Comparison of ENCODE assay signal across 29 cellular contexts in the genomic region with DNA sequence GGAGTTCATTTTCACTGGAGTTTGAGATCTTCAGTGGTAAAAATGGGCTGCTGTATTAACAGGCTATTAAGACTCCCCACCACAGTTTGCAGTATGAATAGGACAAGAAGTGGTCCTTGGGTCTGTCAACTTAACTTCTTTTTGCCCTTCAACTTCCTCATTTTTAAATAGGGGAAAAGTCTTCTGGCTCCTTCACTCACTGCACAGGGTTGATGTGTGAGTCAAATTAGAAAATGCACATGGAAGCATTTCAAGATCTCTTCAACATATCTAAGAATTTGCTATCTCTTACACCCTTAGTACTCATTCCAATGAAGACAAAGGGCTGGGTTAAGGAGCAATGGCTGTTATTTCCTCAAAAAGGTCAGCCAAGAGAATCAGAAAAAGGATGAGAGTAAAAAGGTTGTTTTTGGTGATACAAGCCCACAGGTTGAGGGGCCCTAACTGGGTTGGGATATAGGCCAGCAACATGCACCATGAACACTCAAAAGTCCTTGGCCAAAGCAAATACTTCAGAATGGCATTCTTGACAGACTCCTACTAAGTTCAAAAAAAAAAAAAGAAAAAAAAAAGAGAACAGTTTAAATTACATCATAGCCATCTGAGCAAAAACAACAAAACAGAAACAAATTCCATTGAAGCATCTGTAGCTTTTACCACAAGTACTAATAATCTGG. TPM values are rescaled to one million over a fixed set of nuclear protein-coding genes. Genes with fewer than 3 reads are reported as not detected.
A peak's percentile ranks its signal among the peaks of the same experiment; 100 is the strongest.
DNase-seq lines count a peak whose midpoint lies in the region; ATAC-seq, FAIRE-seq and TF ChIP-seq lines count a peak whose summit lies in the region.
"Had no signal": no experiment of that assay in that cellular context is flagged by ENCODE, and none has a peak within 500 bp of the region (broad histone marks: within the 10 kb centered on the region; RNA-seq: fewer than 3 reads in every experiment).

No MANE protein-coding gene starts in this region.

- H3K9me2 ChIP-seq in PC-9 (ENCODE audit: insufficient read depth): no peaks in the 10 kb centered on the region

- H3K9me3 ChIP-seq in ascending aorta: no peaks in the 10 kb centered on the region
- H3K9me3 ChIP-seq in tibial artery: peaks cover 0 to 7% (median 0%) of the 10 kb centered on the region in 3 donors
- no peaks in the 10 kb centered on the region for H3K9me3 ChIP-seq in PC-9 (ENCODE audit: insufficient read depth, low read depth)
- H3K9me3 ChIP-seq: HAP-1, mucosa of descending colon, pancreas, right atrium auricular region, SJCRH30, testis had no signal

- H4K20me1 ChIP-seq in PC-9 (ENCODE audit: insufficient read depth): no peaks in the 10 kb centered on the region

- H3K4me1 ChIP-seq in ascending aorta (peaks cover 2 to 21% of the 10 kb centered on the region in 2 donors), tibial artery (peaks cover 0 to 85% (median 19%) of the 10 kb centered on the region in 4 donors), foreskin keratinocyte (peaks cover 4% of the 10 kb centered on the region), PC-9 (replicated peaks; ENCODE audit: insufficient read depth) (no peaks in the 10 kb centered on the region)
- H3K4me1 ChIP-seq: SJCRH30 had no signal

- DNase-seq in DMS53 (lab: John Stamatoyannopoulos, UW): peak; percentile 21
- no peak for DNase-seq in DMS53 treated with DMSO at 0.1 percent for 48 hours (lab: John Stamatoyannopoulos, UW; ENCODE audit: unreplicated experiment)
- no peak for DNase-seq in ascending aorta (ENCODE audit: low spot score in 2 of 2)
- DNase-seq in tibial artery: no peak
- DNase-seq in foreskin keratinocyte: no peak
- DNase-seq in hippocampal formation (lab: John Stamatoyannopoulos, UW): no peak
- DNase-seq in PC-9: no peak
- DNase-seq: activated CD4-positive, alpha-beta T cell treated with anti-CD3 and anti-CD28 coated beads for 36 hours; activated naive CD4-positive, alpha-beta T cell treated with Interleukin-2 at 50 U/mL for 16 hours; activated T-cell treated with anti-CD3 and anti-CD28 coated beads, Interleukin-2, amount 50 U/mL, for 48 hours; amygdala; central memory CD4-positive, alpha-beta T cell; dorsolateral prefrontal cortex; hypothalamus; mucosa of descending colon; NCI-H2081; NCI-H446 treated with DMSO at 0.1 percent for 48 hours; pancreas; SJCRH30; stimulated activated CD4-positive, alpha-beta T cell treated with anti-CD3 and anti-CD28 coated beads, Interleukin-4, amount 100 ng/mL, for 24 hours; stimulated activated naive CD4-positive, alpha-beta T cell treated with Interleukin-2 at 50 U/mL for 16 hours; T-helper 17 cell; testis had no signal

- intact Hi-C loops in ascending aorta (cut with DNase I): no loop called here
- intact Hi-C loops in tibial artery (cut with DNase I; ENCODE audit: low total_unique reads): loop anchor here (10.0 kb wide), 1 partner anchor 510 kb away; no protein-coding TSS in a partner anchor
- intact Hi-C loops in PC-9 (cut with micrococcal nuclease; ENCODE audit: unreplicated experiment): no loop called here

- no peaks in the 10 kb centered on the region for H3F3A ChIP-seq in PC-9 (ENCODE audit: insufficient read depth, low read depth)

- H3K4me3 ChIP-seq in ascending aorta (no peak overlapping the region), tibial artery (no peak overlapping the region), PC-9 (no peak overlapping the region)
- H3K4me3 ChIP-seq: dorsolateral prefrontal cortex, HAP-1, mucosa of descending colon, pancreas, right atrium auricular region, SJCRH30, testis had no signal

- H3K27ac ChIP-seq in ascending aorta: peak overlapping the region; percentile 55 to 66
- H3K27ac ChIP-seq in tibial artery: peak overlapping the region; percentile 3 to 47
- no peak overlapping the region for H3K27ac ChIP-seq in foreskin keratinocyte
- H3K27ac ChIP-seq in PC-9: no peak overlapping the region
- H3K27ac ChIP-seq: 22Rv1, dorsolateral prefrontal cortex, epithelial cell of prostate, pancreas, right atrium auricular region, SJCRH30, testis had no signal

- ATAC-seq in foreskin keratinocyte: no peak
- ATAC-seq: activated CD4-positive, alpha-beta T cell treated with anti-CD3 and anti-CD28 coated beads for 36 hours; mucosa of descending colon; pancreas; T-helper 17 cell had no signal

- CTCF ChIA-PET in PC-9 (lab: Charles Lee): no interaction called here

- H3K4me2 ChIP-seq in PC-9: no peak overlapping the region

- H3K36me3 ChIP-seq in ascending aorta: no peaks in the 10 kb centered on the region
- H3K36me3 ChIP-seq in tibial artery: peaks cover 0 to 7% (median 0%) of the 10 kb centered on the region in 3 donors
- no peaks in the 10 kb centered on the region for H3K36me3 ChIP-seq in PC-9 (ENCODE audit: low read depth)
- H3K36me3 ChIP-seq: HAP-1, pancreas, right atrium auricular region, SJCRH30 had no signal

- peak; percentile 5 for FAIRE-seq in islet of Langerhans (lab: Jason Lieb, UNC)
- FAIRE-seq: frontal cortex, pancreas had no signal

- no peaks in the 10 kb centered on the region for H3K79me2 ChIP-seq in PC-9 (ENCODE audit: low read depth)

- POLR2A ChIA-PET in PC-9 (lab: Charles Lee; ENCODE audit: unreplicated experiment): no interaction called here

- BruUV-seq in PC-9 (replicated peaks; lab: Mats Ljungman, UMichigan): no TSS peak

- TF ChIP-seq CTCF in ascending aorta (IDR thresholded peaks at IDR 0.05) (no peak), tibial artery (IDR thresholded peaks at IDR 0.05) (no peak), foreskin keratinocyte (conservative IDR thresholded peaks at IDR 0.05) (no peak), PC-9 (conservative IDR thresholded peaks at IDR 0.05) (no peak)

- H2AFZ ChIP-seq in PC-9: no peak overlapping the region

- no peaks in the 10 kb centered on the region for H3K27me3 ChIP-seq in ascending aorta
- H3K27me3 ChIP-seq in tibial artery: no peaks in the 10 kb centered on the region
- H3K27me3 ChIP-seq in foreskin keratinocyte: no peaks in the 10 kb centered on the region
- no peaks in the 10 kb centered on the region for H3K27me3 ChIP-seq in PC-9 (ENCODE audit: insufficient read depth, low read depth)
- H3K27me3 ChIP-seq: dorsolateral prefrontal cortex, pancreas, right atrium auricular region, SJCRH30, testis had no signal

RNA-seq across cellular contexts. Expression of gene PDE5A, which starts 13.4 kb away (rescaled TPM):
- total RNA-seq in ascending aorta (39.7 TPM), foreskin keratinocyte (5.4 and 7.9 TPM in 2 replicates), PC-9 (2021) (7.9 and 8.5 TPM in 2 replicates)
- 1.1 and 1.4 TPM in 2 replicates for polyA plus RNA-seq in foreskin keratinocyte

Comparison
In these comparisons a context has a peak if more than half of its experiments do, and no peak if none do; other contexts are left out.
1. H3K27ac ChIP-seq: peak in ascending aorta (2 of 2) and tibial artery (2 of 2); none in foreskin keratinocyte (single experiment) and PC-9 (single experiment).